13 cellular contexts compared by ENCODE assay signal in the genomic region with DNA sequence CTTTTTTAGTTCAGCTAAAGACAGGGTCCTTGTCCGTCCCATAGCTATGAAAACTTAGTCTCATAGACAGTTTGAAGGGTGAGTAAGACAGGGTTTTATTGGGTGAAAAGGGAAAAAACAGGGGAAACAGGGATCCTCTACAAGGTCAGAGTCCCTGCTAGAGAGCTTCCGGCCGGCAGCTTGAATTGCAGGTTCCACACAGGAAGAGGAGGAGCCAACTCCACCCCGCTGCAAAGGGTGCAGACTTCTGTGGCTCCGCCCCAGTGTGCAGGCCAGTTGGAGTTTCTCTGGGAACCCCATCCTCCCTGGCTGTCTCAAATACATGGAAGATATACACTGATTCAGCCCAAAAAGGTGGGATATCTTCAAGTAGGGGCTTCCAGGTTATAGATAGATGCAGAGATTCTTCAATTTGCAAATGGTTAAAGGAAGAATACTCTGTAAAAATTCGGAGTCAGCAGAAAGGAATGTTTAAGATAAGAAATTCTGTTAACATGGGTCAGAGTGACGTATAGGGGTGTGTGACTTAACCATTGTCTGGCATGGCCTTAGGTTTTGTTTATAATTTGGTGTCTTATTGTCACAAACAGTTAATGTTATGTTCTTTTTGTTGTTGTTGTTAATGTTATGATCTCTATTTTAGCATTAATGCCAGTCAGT. TPM values are rescaled to one million over a fixed set of nuclear protein-coding genes. Genes with fewer than 3 reads are reported as not detected.
A peak's percentile ranks its signal among the peaks of the same experiment; 100 is the strongest.
DNase-seq lines count a peak whose midpoint lies in the region; ATAC-seq and TF ChIP-seq lines count a peak whose summit lies in the region.
"Had no signal": no experiment of that assay in that cellular context is flagged by ENCODE, and none has a peak within 500 bp of the region (broad histone marks: within the 10 kb centered on the region; RNA-seq: fewer than 3 reads in every experiment).

No MANE protein-coding gene starts in this region.

- H2AFZ ChIP-seq in GM23338 (peak overlapping the region; percentile 56; the same call in 1 of the 2 replicates), PC-9 (0 out of 2 replicates have a peak overlapping the region, but pooled peaks have one; percentile 36)

- H4K20me1 ChIP-seq in GM23338 (replicated peaks; ENCODE audit: insufficient read depth) (no peaks in the 10 kb centered on the region), PC-9 (ENCODE audit: insufficient read depth) (no peaks in the 10 kb centered on the region)

- H3K9me3 ChIP-seq in PC-9 (ENCODE audit: insufficient read depth, low read depth), result no peaks in the 10 kb centered on the region

- H3K4me1 ChIP-seq in GM23338 (ENCODE audit: insufficient read depth), result peaks cover 30% of the 10 kb centered on the region
- H3K4me1 ChIP-seq in PC-9 (replicated peaks; ENCODE audit: insufficient read depth), result no peaks in the 10 kb centered on the region

- peaks cover 25% of the 10 kb centered on the region for H3K4me1 Mint-ChIP-seq in GM23338

- POLR2A ChIA-PET in PC-9 (lab: Charles Lee; ENCODE audit: unreplicated experiment), result no interaction called here

- H3K27ac ChIP-seq in GM23338 (ENCODE audit: low read depth) (peak overlapping the region; percentile 83; the same call in 1 of the 2 replicates), PC-9 (no peak overlapping the region)

- no peaks in the 10 kb centered on the region for H3K79me2 ChIP-seq in GM23338 (replicated peaks; ENCODE audit: insufficient read depth)
- H3K79me2 ChIP-seq in PC-9 (ENCODE audit: low read depth), result no peaks in the 10 kb centered on the region

- 0 out of 3 replicates have a peak overlapping the region, but pooled peaks have one; percentile 5 for H3K4me3 Mint-ChIP-seq in GM23338

- H3K27me3 Mint-ChIP-seq in GM23338 (ENCODE audit: insufficient read depth, low read depth, poor library complexity), result no peaks in the 10 kb centered on the region

- H3K27me3 ChIP-seq in GM23338 (ENCODE audit: insufficient read depth) (no peaks in the 10 kb centered on the region), PC-9 (ENCODE audit: insufficient read depth, low read depth) (peaks cover 19% of the 10 kb centered on the region)

- CTCF ChIA-PET in PC-9 (lab: Charles Lee), result no interaction called here

- no peaks in the 10 kb centered on the region; the same call in 2 of the 3 replicates for H3K9me3 Mint-ChIP-seq in GM23338

- H3K4me3 ChIP-seq in GM23338, result no peak overlapping the region
- H3K4me3 ChIP-seq in PC-9, result no peak overlapping the region
- no peak overlapping the region for H3K4me3 ChIP-seq in fibroblast of villous mesenchyme (ENCODE audit: low read depth, low read length)
- H3K4me3 ChIP-seq: lung had no signal

- no TSS peak for BruUV-seq in PC-9 (replicated peaks; lab: Mats Ljungman, UMichigan)

- ATAC-seq in GM23338, result peak; percentile 94
- ATAC-seq in GM21737 (IDR thresholded peaks at IDR 0.05; ENCODE audit: unreplicated experiment), result no peak

- peak; percentile 85 for DNase-seq in A172 (ENCODE audit: low spot score)
- DNase-seq in GM23338 (ENCODE audit: low spot score), result peak; percentile 86
- DNase-seq in PC-9, result no peak
- peak; percentile 23 for DNase-seq in fibroblast of villous mesenchyme (ENCODE audit: low read depth)
- DNase-seq in posterior cingulate gyrus, result no peak
- no peak for DNase-seq in NCI-H510A (lab: John Stamatoyannopoulos, UW)
- no peak for DNase-seq in RPMI8226
- DNase-seq: activated CD4-positive, alpha-beta T cell treated with anti-CD3 and anti-CD28 coated beads for 1 hour; activated gamma-delta T cell; C1 segment of cervical spinal cord; NCI-H1417 treated with DMSO at 0.1 percent for 48 hours had no signal

- intact Hi-C loops in PC-9 (cut with micrococcal nuclease; ENCODE audit: unreplicated experiment), result no loop called here
- intact Hi-C loops in posterior cingulate gyrus (cut with DNase I), result no loop called here

- H3K36me3 ChIP-seq in GM23338 (ENCODE audit: insufficient read depth) (no peaks in the 10 kb centered on the region), PC-9 (ENCODE audit: low read depth) (no peaks in the 10 kb centered on the region)

- TF ChIP-seq CTCF in GM23338 (conservative IDR thresholded peaks at IDR 0.05; ENCODE audit: low read depth in 2 of 2) (no peak), PC-9 (conservative IDR thresholded peaks at IDR 0.05) (no peak), fibroblast of villous mesenchyme (IDR thresholded peaks at IDR 0.05; ENCODE audit: insufficient read depth, low read depth, low read length) (no peak)

- H3K9me2 ChIP-seq in GM23338 (ENCODE audit: insufficient read depth) (no peaks in the 10 kb centered on the region; the same call in 1 of the 2 replicates), PC-9 (ENCODE audit: insufficient read depth) (no peaks in the 10 kb centered on the region)

- H3F3A ChIP-seq in GM23338 (replicated peaks; ENCODE audit: low read depth) (no peaks in the 10 kb centered on the region), PC-9 (ENCODE audit: insufficient read depth, low read depth) (no peaks in the 10 kb centered on the region)

- no peak overlapping the region for H3K27ac Mint-ChIP-seq in GM23338

- H3K4me2 ChIP-seq in GM23338, result peak overlapping the region; percentile 44; the same call in 1 of the 2 replicates
- H3K4me2 ChIP-seq in PC-9, result no peak overlapping the region; the same call in 1 of the 2 replicates

- no peaks in the 10 kb centered on the region for H3K36me3 Mint-ChIP-seq in GM23338 (ENCODE audit: low read depth)

TF ChIP-seq in GM23338, 12 proteins besides CTCF, POLR2A, EP300 and RAD21 (continues in another document):
- no peak for TF ChIP-seq ZNF462 (CRISPR knock-in tag; IDR thresholded peaks at IDR 0.05)
- TF ChIP-seq, protein P1, sequence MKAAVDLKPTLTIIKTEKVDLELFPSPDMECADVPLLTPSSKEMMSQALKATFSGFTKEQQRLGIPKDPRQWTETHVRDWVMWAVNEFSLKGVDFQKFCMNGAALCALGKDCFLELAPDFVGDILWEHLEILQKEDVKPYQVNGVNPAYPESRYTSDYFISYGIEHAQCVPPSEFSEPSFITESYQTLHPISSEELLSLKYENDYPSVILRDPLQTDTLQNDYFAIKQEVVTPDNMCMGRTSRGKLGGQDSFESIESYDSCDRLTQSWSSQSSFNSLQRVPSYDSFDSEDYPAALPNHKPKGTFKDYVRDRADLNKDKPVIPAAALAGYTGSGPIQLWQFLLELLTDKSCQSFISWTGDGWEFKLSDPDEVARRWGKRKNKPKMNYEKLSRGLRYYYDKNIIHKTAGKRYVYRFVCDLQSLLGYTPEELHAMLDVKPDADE (IDR thresholded peaks at IDR 0.05), result no peak

RNA-seq across cellular contexts. Expression of gene HECW1, which starts 34.6 kb away (rescaled TPM):
- 26.5 and 36.2 TPM in 2 replicates for total RNA-seq in A172 (2014; rRNA removed; shearing (Covaris generic))
- total RNA-seq in GM23338 (2014; rRNA removed; shearing (Covaris generic)), result 19.2 and 21.8 TPM in 2 replicates
- 6.1 and 11.0 TPM in 2 replicates for polyA plus RNA-seq in GM23338 (2016; fragmentation: Nextera tagmentation; extraction: Ambion mirVana)
- 0.48 and 2.7 TPM in 2 replicates for total RNA-seq in PC-9 (2021)
- 1.7 and 3.2 TPM in 2 replicates for total RNA-seq in fibroblast of villous mesenchyme

Comparison
In these comparisons a context has a peak if more than half of its experiments do, and no peak if none do; other contexts are left out.
1. DNase-seq: peak in A172 (single experiment), GM23338 (single experiment) and fibroblast of villous mesenchyme (single experiment); none in PC-9 (0 of 2), posterior cingulate gyrus (0 of 10), NCI-H510A (single experiment) and RPMI8226 (single experiment).